1 cellular context compared by ENCODE assay signal in the genomic region with DNA sequence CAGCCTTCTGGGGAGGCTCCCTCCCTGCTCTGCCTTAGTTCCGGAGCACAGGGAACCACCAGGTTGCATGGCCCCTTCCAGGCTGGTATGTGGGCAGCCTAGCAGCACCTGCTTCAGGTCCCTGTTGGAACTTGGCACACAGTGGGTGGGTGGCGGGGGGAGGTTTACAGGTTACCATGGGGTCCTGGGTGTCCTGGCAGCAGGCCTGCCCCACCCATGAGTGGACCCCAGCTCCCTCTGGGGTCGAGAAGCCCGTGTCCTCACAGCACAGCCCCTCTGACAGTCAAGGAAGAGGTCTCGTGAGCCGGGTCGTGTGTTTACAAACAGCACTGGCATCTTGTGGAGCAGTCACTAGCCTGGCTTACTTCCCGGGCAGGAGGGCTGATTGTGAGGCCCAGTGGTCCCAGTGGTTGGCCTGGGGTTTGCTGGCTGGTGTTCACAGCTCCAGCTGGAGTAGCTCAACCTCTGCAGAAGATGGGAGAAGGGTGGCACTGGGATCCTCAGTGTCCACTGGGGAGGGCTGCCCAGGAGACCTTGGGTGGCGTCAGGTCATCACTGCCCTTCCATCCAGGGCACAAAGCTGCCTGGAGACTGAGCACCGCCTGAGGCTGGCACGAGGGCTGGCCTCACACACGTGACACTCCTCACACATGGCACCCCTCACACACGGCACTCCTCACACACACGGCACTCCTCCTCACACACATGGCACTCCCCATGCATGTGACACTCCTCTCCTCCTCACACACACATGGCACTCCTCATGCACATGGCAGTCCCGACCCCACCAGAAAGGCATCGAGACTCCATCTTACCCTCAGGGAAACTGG.
TF ChIP-seq lines count a peak whose summit lies in the region.

No MANE protein-coding gene starts in this region.

TF ChIP-seq in GM12878, 131 proteins besides CTCF, POLR2A, EP300 and RAD21 (continued from another document):
- TF ChIP-seq, protein P1, sequence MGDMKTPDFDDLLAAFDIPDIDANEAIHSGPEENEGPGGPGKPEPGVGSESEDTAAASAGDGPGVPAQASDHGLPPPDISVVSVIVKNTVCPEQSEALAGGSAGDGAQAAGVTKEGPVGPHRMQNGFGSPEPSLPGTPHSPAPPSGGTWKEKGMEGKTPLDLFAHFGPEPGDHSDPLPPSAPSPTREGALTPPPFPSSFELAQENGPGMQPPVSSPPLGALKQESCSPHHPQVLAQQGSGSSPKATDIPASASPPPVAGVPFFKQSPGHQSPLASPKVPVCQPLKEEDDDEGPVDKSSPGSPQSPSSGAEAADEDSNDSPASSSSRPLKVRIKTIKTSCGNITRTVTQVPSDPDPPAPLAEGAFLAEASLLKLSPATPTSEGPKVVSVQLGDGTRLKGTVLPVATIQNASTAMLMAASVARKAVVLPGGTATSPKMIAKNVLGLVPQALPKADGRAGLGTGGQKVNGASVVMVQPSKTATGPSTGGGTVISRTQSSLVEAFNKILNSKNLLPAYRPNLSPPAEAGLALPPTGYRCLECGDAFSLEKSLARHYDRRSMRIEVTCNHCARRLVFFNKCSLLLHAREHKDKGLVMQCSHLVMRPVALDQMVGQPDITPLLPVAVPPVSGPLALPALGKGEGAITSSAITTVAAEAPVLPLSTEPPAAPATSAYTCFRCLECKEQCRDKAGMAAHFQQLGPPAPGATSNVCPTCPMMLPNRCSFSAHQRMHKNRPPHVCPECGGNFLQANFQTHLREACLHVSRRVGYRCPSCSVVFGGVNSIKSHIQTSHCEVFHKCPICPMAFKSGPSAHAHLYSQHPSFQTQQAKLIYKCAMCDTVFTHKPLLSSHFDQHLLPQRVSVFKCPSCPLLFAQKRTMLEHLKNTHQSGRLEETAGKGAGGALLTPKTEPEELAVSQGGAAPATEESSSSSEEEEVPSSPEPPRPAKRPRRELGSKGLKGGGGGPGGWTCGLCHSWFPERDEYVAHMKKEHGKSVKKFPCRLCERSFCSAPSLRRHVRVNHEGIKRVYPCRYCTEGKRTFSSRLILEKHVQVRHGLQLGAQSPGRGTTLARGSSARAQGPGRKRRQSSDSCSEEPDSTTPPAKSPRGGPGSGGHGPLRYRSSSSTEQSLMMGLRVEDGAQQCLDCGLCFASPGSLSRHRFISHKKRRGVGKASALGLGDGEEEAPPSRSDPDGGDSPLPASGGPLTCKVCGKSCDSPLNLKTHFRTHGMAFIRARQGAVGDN (IDR thresholded peaks at IDR 0.05), result peak; percentile 46; the same call in 1 of the 2 replicates
- TF ChIP-seq PAX8 (IDR thresholded peaks at IDR 0.05) (no peak), IKZF2 (IDR thresholded peaks at IDR 0.05) (no peak), RFX5 (IDR thresholded peaks at IDR 0.05; ENCODE audit: low read depth, low read length) (no peak), CBFB (IDR thresholded peaks at IDR 0.05; ENCODE audit: low read depth) (no peak)
- TF ChIP-seq, protein P2, sequence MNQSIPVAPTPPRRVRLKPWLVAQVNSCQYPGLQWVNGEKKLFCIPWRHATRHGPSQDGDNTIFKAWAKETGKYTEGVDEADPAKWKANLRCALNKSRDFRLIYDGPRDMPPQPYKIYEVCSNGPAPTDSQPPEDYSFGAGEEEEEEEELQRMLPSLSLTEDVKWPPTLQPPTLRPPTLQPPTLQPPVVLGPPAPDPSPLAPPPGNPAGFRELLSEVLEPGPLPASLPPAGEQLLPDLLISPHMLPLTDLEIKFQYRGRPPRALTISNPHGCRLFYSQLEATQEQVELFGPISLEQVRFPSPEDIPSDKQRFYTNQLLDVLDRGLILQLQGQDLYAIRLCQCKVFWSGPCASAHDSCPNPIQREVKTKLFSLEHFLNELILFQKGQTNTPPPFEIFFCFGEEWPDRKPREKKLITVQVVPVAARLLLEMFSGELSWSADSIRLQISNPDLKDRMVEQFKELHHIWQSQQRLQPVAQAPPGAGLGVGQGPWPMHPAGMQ (IDR thresholded peaks at IDR 0.05; ENCODE audit: borderline replicate concordance), result no peak
